ENCODE assay signal across 12 cellular contexts in genomic region chr10:124706876-124707516, GRCh38. TPM values are rescaled to one million over a fixed set of nuclear protein-coding genes. Genes with fewer than 3 reads are reported as not detected.
A peak's percentile ranks its signal among the peaks of the same experiment; 100 is the strongest.
DNase-seq lines count a peak whose midpoint lies in the region; FAIRE-seq and TF ChIP-seq lines count a peak whose summit lies in the region.
"Had no signal": no experiment of that assay in that cellular context is flagged by ENCODE, and none has a peak within 500 bp of the region (broad histone marks: within the 10 kb centered on the region; RNA-seq: fewer than 3 reads in every experiment).

No MANE protein-coding gene starts in this region.

- peak overlapping the region; percentile 18 to 88 (median 76) for H3K27ac ChIP-seq in Peyer's patch
- H3K27ac ChIP-seq in sigmoid colon, result peak overlapping the region in 3 of 4 donors; percentile 24 to 76 (median 58)
- H3K27ac ChIP-seq: body of pancreas, PC-9 had no signal

- intact Hi-C loops in CD14-positive monocyte (cut with micrococcal nuclease), result loop anchor here in 1 of 2 donors (2.0 to 5.0 kb wide), 2 partner anchors 14 to 35 kb away; partner anchors contain the start of gene FAM53B
- intact Hi-C loops in sigmoid colon (cut with DNase I), result no loop called here
- intact Hi-C loops in lower leg skin (cut with DNase I; ENCODE audit: low total_unique reads), result no loop called here

- no peaks in the 10 kb centered on the region for H3K27me3 Mint-ChIP-seq in CD14-positive monocyte (ENCODE audit: low read depth in 3 of 3)

- no peaks in the 10 kb centered on the region for H3K9me3 Mint-ChIP-seq in CD14-positive monocyte

- no peak for FAIRE-seq in urothelium cell line (lab: Jason Lieb, UNC)

- no peak for DNase-seq in CD14-positive monocyte (ENCODE audit: low spot score)
- DNase-seq in Peyer's patch, result peak in 1 of 3 donors; percentile 46
- DNase-seq in erythroblast (lab: John Stamatoyannopoulos, UW), result peak; percentile 38 to 42
- no peak for DNase-seq in sigmoid colon
- DNase-seq in RKO (ENCODE audit: low spot score), result no peak
- no peak for DNase-seq in lower leg skin (ENCODE audit: low spot score in 2 of 2)
- no peak for DNase-seq in urothelium cell line (ENCODE audit: low spot score)
- no peak for DNase-seq in AG08395 (ENCODE audit: low spot score)
- DNase-seq: BE2C, body of pancreas, GF-D8, PC-9 had no signal

- peaks cover 50 to 62% of the 10 kb centered on the region in 2 donors for H3K36me3 Mint-ChIP-seq in CD14-positive monocyte

- H3K4me3 ChIP-seq in Peyer's patch (no peak overlapping the region), sigmoid colon (no peak overlapping the region), lower leg skin (ENCODE audit: low read depth, poor library complexity, severe bottlenecking) (no peak overlapping the region)
- H3K4me3 ChIP-seq: body of pancreas, PC-9 had no signal

- TF ChIP-seq POLR2A in Peyer's patch (IDR thresholded peaks at IDR 0.05) (no peak), erythroblast (IDR thresholded peaks at IDR 0.05; ENCODE audit: low read length) (no peak), sigmoid colon (IDR thresholded peaks at IDR 0.05) (no peak), lower leg skin (IDR thresholded peaks at IDR 0.05) (no peak)

- H3K27me3 ChIP-seq in Peyer's patch (no peaks in the 10 kb centered on the region), sigmoid colon (no peaks in the 10 kb centered on the region)
- H3K27me3 ChIP-seq: BE2C, body of pancreas had no signal

- H3K4me1 Mint-ChIP-seq in CD14-positive monocyte, result peaks cover 68% of the 10 kb centered on the region

- H3K27ac Mint-ChIP-seq in CD14-positive monocyte, result peak overlapping the region; percentile 83 to 94 (median 87)

- no peak overlapping the region for H3K4me3 Mint-ChIP-seq in CD14-positive monocyte

- TF ChIP-seq CTCF in CD14-positive monocyte (IDR thresholded peaks at IDR 0.05) (no peak), Peyer's patch (IDR thresholded peaks at IDR 0.05) (no peak), sigmoid colon (IDR thresholded peaks at IDR 0.05) (no peak), lower leg skin (IDR thresholded peaks at IDR 0.05) (no peak)

- H3K4me1 ChIP-seq in Peyer's patch, result peaks cover 10 to 90% (median 56%) of the 10 kb centered on the region in 4 donors
- H3K4me1 ChIP-seq in sigmoid colon, result peaks cover 0 to 90% (median 82%) of the 10 kb centered on the region in 4 donors

- no peak for TF ChIP-seq EP300 in sigmoid colon (IDR thresholded peaks at IDR 0.05)

- WGBS in sigmoid colon, 2 donors, result 67 to 77% methylated on average over 6 of the region's 6 CpGs
- WGBS in lower leg skin, 2 donors, result 74% methylated on average over 6 of the region's 6 CpGs

- H3K9me3 ChIP-seq in Peyer's patch (no peaks in the 10 kb centered on the region), sigmoid colon (no peaks in the 10 kb centered on the region)
- H3K9me3 ChIP-seq: BE2C, body of pancreas had no signal

- H3K36me3 ChIP-seq in Peyer's patch (peaks cover 0 to 19% (median 0%) of the 10 kb centered on the region in 3 donors), sigmoid colon (peaks cover 0 to 25% (median 2%) of the 10 kb centered on the region in 4 donors)

RNA-seq across cellular contexts. Expression of gene FAM53B, which starts 37.2 kb away (rescaled TPM):
- polyA plus RNA-seq in CD14-positive monocyte, result 10 to 100 TPM in 1 of 2 donors, 1 to 10 TPM in 1; 5.8 to 12.6 TPM
- 10 to 100 TPM; 72.7 to 92.1 (median 80.5) TPM for total RNA-seq in Peyer's patch
- total RNA-seq in sigmoid colon, result 10 to 100 TPM; 32.3 to 36.6 (median 34.4) TPM
- 10 to 100 TPM in 2 of 3 donors, 1 to 10 TPM in 1; 9.6 to 36.4 (median 12.0) TPM for polyA plus RNA-seq in sigmoid colon
- total RNA-seq in lower leg skin, result 10 to 100 TPM; 41.5 to 69.1 (median 58.2) TPM

Comparison
In these comparisons a context has a peak if more than half of its experiments do, and no peak if none do; other contexts are left out.
1. DNase-seq: peak in erythroblast (2 of 2); none in CD14-positive monocyte (single experiment), sigmoid colon (single experiment), RKO (single experiment), lower leg skin (0 of 2), urothelium cell line (single experiment) and AG08395 (single experiment).